Comparison of ENCODE assay signal across 27 cellular contexts in genomic region chr18:66760559-66760958, GRCh38.
"Had no signal": no experiment of that assay in that cellular context is flagged by ENCODE, and none has a peak within 500 bp of the region (broad histone marks: within the 10 kb centered on the region; RNA-seq: fewer than 3 reads in every experiment).

No MANE protein-coding gene starts in this region.

- H3K27ac Mint-ChIP-seq: dendritic cell treated with granulocyte-macrophage colony-stimulating factor and Interleukin-4, amounts not matched to agents 40 ng/mL and 50 ng/mL, for 4 days; effector memory CD8-positive, alpha-beta T cell; endodermal cell had no signal

- H3K27ac ChIP-seq: colonic mucosa, coronary artery, dorsolateral prefrontal cortex, epithelial cell of prostate, esophagus muscularis mucosa, esophagus squamous epithelium, foreskin keratinocyte, gastrocnemius medialis, gastroesophageal sphincter, heart left ventricle, heart right ventricle had no signal

- H3K4me3 Mint-ChIP-seq: dendritic cell treated with granulocyte-macrophage colony-stimulating factor and Interleukin-4, amounts not matched to agents 40 ng/mL and 50 ng/mL, for 4 days; effector memory CD8-positive, alpha-beta T cell; endodermal cell had no signal

- H3K27me3 ChIP-seq: colonic mucosa, esophagus muscularis mucosa, esophagus squamous epithelium, foreskin keratinocyte, gastrocnemius medialis, gastroesophageal sphincter, heart left ventricle, heart right ventricle had no signal

- H3K27me3 Mint-ChIP-seq: dendritic cell treated with granulocyte-macrophage colony-stimulating factor and Interleukin-4, amounts not matched to agents 40 ng/mL and 50 ng/mL, for 4 days; effector memory CD8-positive, alpha-beta T cell had no signal

- H3K36me3 ChIP-seq: colonic mucosa, esophagus muscularis mucosa, esophagus squamous epithelium, gastrocnemius medialis, gastroesophageal sphincter, heart left ventricle, heart right ventricle had no signal

- FAIRE-seq: endometrium, endothelial cell of umbilical vein, frontal cortex had no signal

- H3K9me3 Mint-ChIP-seq: dendritic cell treated with granulocyte-macrophage colony-stimulating factor and Interleukin-4, amounts not matched to agents 40 ng/mL and 50 ng/mL, for 4 days; endodermal cell had no signal

- H3K4me1 Mint-ChIP-seq: endodermal cell had no signal

- ATAC-seq: effector memory CD8-positive, alpha-beta T cell; esophagus mucosa; foreskin keratinocyte; gastrocnemius medialis; gastroesophageal sphincter; heart left ventricle; heart right ventricle had no signal

- H3K4me3 ChIP-seq: colonic mucosa, coronary artery, dorsolateral prefrontal cortex, esophagus muscularis mucosa, esophagus squamous epithelium, gastrocnemius medialis, gastroesophageal sphincter, heart left ventricle, heart right ventricle had no signal

- H3K4me1 ChIP-seq: colonic mucosa, esophagus muscularis mucosa, esophagus squamous epithelium, foreskin keratinocyte, gastrocnemius medialis, gastroesophageal sphincter, heart left ventricle, heart right ventricle had no signal

- H3K9me3 ChIP-seq: colonic mucosa, esophagus muscularis mucosa, esophagus squamous epithelium, gastrocnemius medialis, gastroesophageal sphincter, heart left ventricle, heart right ventricle had no signal

- DNase-seq: colonic mucosa; cortex of kidney; dermis blood vessel endothelial cell; dorsolateral prefrontal cortex; effector CD4-positive, alpha-beta T cell; effector CD8-positive, alpha-beta T cell; effector memory CD4-positive, alpha-beta T cell; effector memory CD8-positive, alpha-beta T cell; endodermal cell; erythroblast; esophagus squamous epithelium; foreskin fibroblast; foreskin keratinocyte; gastrocnemius medialis; glutamatergic neuron; head of caudate nucleus; heart left ventricle; heart right ventricle had no signal
